Comparison of ENCODE assay signal across 1 cellular context in genomic region chr3:100437879-100438622, GRCh38.
A peak's percentile ranks its signal among the peaks of the same experiment; 100 is the strongest.
TF ChIP-seq lines count a peak whose summit lies in the region.

No MANE protein-coding gene starts in this region.

TF ChIP-seq in endothelial cell of umbilical vein, 7 proteins besides CTCF, POLR2A, EP300 and RAD21:
- TF ChIP-seq FOS (IDR thresholded peaks at IDR 0.05; ENCODE audit: borderline replicate concordance, insufficient read depth, low read length) (peak; percentile 7), POLR2AphosphoS5 (IDR thresholded peaks at IDR 0.05; ENCODE audit: insufficient read depth, low read depth, low read length) (no peak)
